ENCODE assay signal across 1 cellular context in genomic region chr22:29946220-29946619, GRCh38.
A peak's percentile ranks its signal among the peaks of the same experiment; 100 is the strongest.
TF ChIP-seq lines count a peak whose summit lies in the region.

No MANE protein-coding gene starts in this region.

TF ChIP-seq in K562, 482 proteins besides CTCF, POLR2A, EP300 and RAD21:
- TF ChIP-seq FOXM1 (IDR thresholded peaks at IDR 0.05; ENCODE audit: low read depth) (no peak), FOXM1 (CRISPR knock-in tag; IDR thresholded peaks at IDR 0.05; ENCODE audit: low read depth) (no peak), SMARCA5 (IDR thresholded peaks at IDR 0.05) (no peak), SMARCC2 (IDR thresholded peaks at IDR 0.05; ENCODE audit: low read depth) (no peak), MED1 (CRISPR knock-in tag; IDR thresholded peaks at IDR 0.05; ENCODE audit: borderline replicate concordance) (no peak), GTF3C2 (IDR thresholded peaks at IDR 0.05; ENCODE audit: borderline replicate concordance, extremely low read depth, insufficient read length) (no peak), XRCC3 (IDR thresholded peaks at IDR 0.05) (no peak), FOXJ2 (tag; IDR thresholded peaks at IDR 0.05) (no peak), MAFG (tag; conservative IDR thresholded peaks at IDR 0.05) (no peak), MITF (IDR thresholded peaks at IDR 0.05) (no peak), MTA1 (IDR thresholded peaks at IDR 0.05; ENCODE audit: borderline replicate concordance) (no peak), ESRRB (CRISPR knock-in tag; IDR thresholded peaks at IDR 0.05; ENCODE audit: borderline replicate concordance) (no peak), SREBF1 (IDR thresholded peaks at IDR 0.05; ENCODE audit: borderline replicate concordance, low read depth, low read length) (no peak), MTF1 (CRISPR knock-in tag; IDR thresholded peaks at IDR 0.05; ENCODE audit: borderline replicate concordance) (no peak), PCBP2 (IDR thresholded peaks at IDR 0.05; ENCODE audit: low read depth, low read length, poor library complexity, severe bottlenecking) (no peak), ZNF830 (CRISPR knock-in tag; IDR thresholded peaks at IDR 0.05) (no peak), BHLHE40 (IDR thresholded peaks at IDR 0.05; ENCODE audit: low read length) (peak; percentile 15; the same call in 1 of the 2 replicates), NFE2L1 (tag; IDR thresholded peaks at IDR 0.05; ENCODE audit: borderline replicate concordance, low read depth) (no peak), CUX1 (CRISPR knock-in tag; IDR thresholded peaks at IDR 0.05) (no peak), KDM2B (CRISPR knock-in tag; IDR thresholded peaks at IDR 0.05) (no peak), ARID1B (IDR thresholded peaks at IDR 0.05) (0 out of 2 replicates have a peak, but pooled peaks have one; percentile 8), E2F3 (CRISPR knock-in tag; IDR thresholded peaks at IDR 0.05) (no peak), ZNF12 (CRISPR knock-in tag; IDR thresholded peaks at IDR 0.05) (no peak), BRF1 (IDR thresholded peaks at IDR 0.05; ENCODE audit: borderline replicate concordance, extremely low read depth, insufficient read length) (no peak), RBM22 (IDR thresholded peaks at IDR 0.05; ENCODE audit: low read depth, low read length, poor library complexity, severe bottlenecking) (no peak), TBL1XR1 (IDR thresholded peaks at IDR 0.05; ENCODE audit: low read length in 2 of 2) (no peak)
- TF ChIP-seq, protein P1, sequence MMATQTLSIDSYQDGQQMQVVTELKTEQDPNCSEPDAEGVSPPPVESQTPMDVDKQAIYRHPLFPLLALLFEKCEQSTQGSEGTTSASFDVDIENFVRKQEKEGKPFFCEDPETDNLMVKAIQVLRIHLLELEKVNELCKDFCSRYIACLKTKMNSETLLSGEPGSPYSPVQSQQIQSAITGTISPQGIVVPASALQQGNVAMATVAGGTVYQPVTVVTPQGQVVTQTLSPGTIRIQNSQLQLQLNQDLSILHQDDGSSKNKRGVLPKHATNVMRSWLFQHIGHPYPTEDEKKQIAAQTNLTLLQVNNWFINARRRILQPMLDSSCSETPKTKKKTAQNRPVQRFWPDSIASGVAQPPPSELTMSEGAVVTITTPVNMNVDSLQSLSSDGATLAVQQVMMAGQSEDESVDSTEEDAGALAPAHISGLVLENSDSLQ (IDR thresholded peaks at IDR 0.05) = peak; percentile 30; the same call in 1 of the 2 replicates
- TF ChIP-seq, protein P2, sequence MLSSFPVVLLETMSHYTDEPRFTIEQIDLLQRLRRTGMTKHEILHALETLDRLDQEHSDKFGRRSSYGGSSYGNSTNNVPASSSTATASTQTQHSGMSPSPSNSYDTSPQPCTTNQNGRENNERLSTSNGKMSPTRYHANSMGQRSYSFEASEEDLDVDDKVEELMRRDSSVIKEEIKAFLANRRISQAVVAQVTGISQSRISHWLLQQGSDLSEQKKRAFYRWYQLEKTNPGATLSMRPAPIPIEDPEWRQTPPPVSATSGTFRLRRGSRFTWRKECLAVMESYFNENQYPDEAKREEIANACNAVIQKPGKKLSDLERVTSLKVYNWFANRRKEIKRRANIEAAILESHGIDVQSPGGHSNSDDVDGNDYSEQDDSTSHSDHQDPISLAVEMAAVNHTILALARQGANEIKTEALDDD (IDR thresholded peaks at IDR 0.05) = peak; percentile 83
- TF ChIP-seq, protein P3, sequence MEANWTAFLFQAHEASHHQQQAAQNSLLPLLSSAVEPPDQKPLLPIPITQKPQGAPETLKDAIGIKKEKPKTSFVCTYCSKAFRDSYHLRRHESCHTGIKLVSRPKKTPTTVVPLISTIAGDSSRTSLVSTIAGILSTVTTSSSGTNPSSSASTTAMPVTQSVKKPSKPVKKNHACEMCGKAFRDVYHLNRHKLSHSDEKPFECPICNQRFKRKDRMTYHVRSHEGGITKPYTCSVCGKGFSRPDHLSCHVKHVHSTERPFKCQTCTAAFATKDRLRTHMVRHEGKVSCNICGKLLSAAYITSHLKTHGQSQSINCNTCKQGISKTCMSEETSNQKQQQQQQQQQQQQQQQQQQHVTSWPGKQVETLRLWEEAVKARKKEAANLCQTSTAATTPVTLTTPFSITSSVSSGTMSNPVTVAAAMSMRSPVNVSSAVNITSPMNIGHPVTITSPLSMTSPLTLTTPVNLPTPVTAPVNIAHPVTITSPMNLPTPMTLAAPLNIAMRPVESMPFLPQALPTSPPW (CRISPR knock-in tag; IDR thresholded peaks at IDR 0.05) = no peak
- TF ChIP-seq, protein P4, sequence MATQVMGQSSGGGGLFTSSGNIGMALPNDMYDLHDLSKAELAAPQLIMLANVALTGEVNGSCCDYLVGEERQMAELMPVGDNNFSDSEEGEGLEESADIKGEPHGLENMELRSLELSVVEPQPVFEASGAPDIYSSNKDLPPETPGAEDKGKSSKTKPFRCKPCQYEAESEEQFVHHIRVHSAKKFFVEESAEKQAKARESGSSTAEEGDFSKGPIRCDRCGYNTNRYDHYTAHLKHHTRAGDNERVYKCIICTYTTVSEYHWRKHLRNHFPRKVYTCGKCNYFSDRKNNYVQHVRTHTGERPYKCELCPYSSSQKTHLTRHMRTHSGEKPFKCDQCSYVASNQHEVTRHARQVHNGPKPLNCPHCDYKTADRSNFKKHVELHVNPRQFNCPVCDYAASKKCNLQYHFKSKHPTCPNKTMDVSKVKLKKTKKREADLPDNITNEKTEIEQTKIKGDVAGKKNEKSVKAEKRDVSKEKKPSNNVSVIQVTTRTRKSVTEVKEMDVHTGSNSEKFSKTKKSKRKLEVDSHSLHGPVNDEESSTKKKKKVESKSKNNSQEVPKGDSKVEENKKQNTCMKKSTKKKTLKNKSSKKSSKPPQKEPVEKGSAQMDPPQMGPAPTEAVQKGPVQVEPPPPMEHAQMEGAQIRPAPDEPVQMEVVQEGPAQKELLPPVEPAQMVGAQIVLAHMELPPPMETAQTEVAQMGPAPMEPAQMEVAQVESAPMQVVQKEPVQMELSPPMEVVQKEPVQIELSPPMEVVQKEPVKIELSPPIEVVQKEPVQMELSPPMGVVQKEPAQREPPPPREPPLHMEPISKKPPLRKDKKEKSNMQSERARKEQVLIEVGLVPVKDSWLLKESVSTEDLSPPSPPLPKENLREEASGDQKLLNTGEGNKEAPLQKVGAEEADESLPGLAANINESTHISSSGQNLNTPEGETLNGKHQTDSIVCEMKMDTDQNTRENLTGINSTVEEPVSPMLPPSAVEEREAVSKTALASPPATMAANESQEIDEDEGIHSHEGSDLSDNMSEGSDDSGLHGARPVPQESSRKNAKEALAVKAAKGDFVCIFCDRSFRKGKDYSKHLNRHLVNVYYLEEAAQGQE (CRISPR knock-in tag; IDR thresholded peaks at IDR 0.05; ENCODE audit: low read depth) = no peak
- TF ChIP-seq, protein P5, sequence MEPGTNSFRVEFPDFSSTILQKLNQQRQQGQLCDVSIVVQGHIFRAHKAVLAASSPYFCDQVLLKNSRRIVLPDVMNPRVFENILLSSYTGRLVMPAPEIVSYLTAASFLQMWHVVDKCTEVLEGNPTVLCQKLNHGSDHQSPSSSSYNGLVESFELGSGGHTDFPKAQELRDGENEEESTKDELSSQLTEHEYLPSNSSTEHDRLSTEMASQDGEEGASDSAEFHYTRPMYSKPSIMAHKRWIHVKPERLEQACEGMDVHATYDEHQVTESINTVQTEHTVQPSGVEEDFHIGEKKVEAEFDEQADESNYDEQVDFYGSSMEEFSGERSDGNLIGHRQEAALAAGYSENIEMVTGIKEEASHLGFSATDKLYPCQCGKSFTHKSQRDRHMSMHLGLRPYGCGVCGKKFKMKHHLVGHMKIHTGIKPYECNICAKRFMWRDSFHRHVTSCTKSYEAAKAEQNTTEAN (CRISPR knock-in tag; IDR thresholded peaks at IDR 0.05) = no peak
- TF ChIP-seq, protein P6, sequence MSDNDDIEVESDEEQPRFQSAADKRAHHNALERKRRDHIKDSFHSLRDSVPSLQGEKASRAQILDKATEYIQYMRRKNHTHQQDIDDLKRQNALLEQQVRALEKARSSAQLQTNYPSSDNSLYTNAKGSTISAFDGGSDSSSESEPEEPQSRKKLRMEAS (CRISPR knock-in tag; IDR thresholded peaks at IDR 0.05) = no peak
